12 cellular contexts compared by ENCODE assay signal in genomic region chr14:54570651-54571415, GRCh38. TPM values are rescaled to one million over a fixed set of nuclear protein-coding genes. Genes with fewer than 3 reads are reported as not detected.
A peak's percentile ranks its signal among the peaks of the same experiment; 100 is the strongest.
DNase-seq lines count a peak whose midpoint lies in the region; ATAC-seq, FAIRE-seq and TF ChIP-seq lines count a peak whose summit lies in the region.
"Had no signal": no experiment of that assay in that cellular context is flagged by ENCODE, and none has a peak within 500 bp of the region (broad histone marks: within the 10 kb centered on the region; RNA-seq: fewer than 3 reads in every experiment).

No MANE protein-coding gene starts in this region.

- H3K27ac ChIP-seq in small intestine (ENCODE audit: low read depth in 1 of 2, low read length in 1 of 2) (peak overlapping the region in 1 of 2 donors; percentile 21), upper lobe of left lung (no peak overlapping the region)
- H3K27ac ChIP-seq: right lobe of liver had no signal

- WGBS in small intestine, 3 donors: 66 to 74% (median 67%) methylated on average over 5 of the region's 5 CpGs
- WGBS in upper lobe of left lung, 2 donors: 80% methylated on average over 5 of the region's 5 CpGs

- FAIRE-seq in small intestine (lab: Jason Lieb, UNC): no peak

- no peak for TF ChIP-seq CTCF in upper lobe of left lung (IDR thresholded peaks at IDR 0.05)

- no peak for TF ChIP-seq EP300 in upper lobe of left lung (IDR thresholded peaks at IDR 0.05)

- H3K4me1 ChIP-seq in small intestine (ENCODE audit: control insufficient read depth in 2 of 2, insufficient read depth in 1 of 2, low read depth in 1 of 2, low read length in 1 of 2) (no peaks in the 10 kb centered on the region), upper lobe of left lung (peaks cover 10 to 22% (median 17%) of the 10 kb centered on the region in 4 donors)

- DNase-seq in ELR (ENCODE audit: low read depth) (peak; percentile 96), SW 1271 (lab: John Stamatoyannopoulos, UW) (peak; percentile 53 to 83), fibroblast of peridontal ligament (ENCODE audit: extremely low read depth) (peak; percentile 93), small intestine (peak; percentile 7), upper lobe of left lung (no peak), NCI-H146 treated with DMSO at 0.1 percent for 48 hours (lab: John Stamatoyannopoulos, UW; ENCODE audit: unreplicated experiment) (no peak), DMS79 treated with DMSO at 0.1 percent for 48 hours (lab: John Stamatoyannopoulos, UW) (no peak)
- DNase-seq: effector memory CD8-positive, alpha-beta T cell; H7; NCI-H1092 treated with DMSO at 0.1 percent for 48 hours; right lobe of liver had no signal

- no peak for TF ChIP-seq POLR2A in upper lobe of left lung (IDR thresholded peaks at IDR 0.05)

- H3K4me3 ChIP-seq in small intestine (ENCODE audit: low read depth in 1 of 2, low read length in 2 of 2) (no peak overlapping the region), upper lobe of left lung (no peak overlapping the region)
- H3K4me3 ChIP-seq: right lobe of liver had no signal

- H3K9me3 ChIP-seq in small intestine (ENCODE audit: control insufficient read depth, low read depth) (peaks cover 2% of the 10 kb centered on the region), upper lobe of left lung (peaks cover 0 to 10% (median 5%) of the 10 kb centered on the region in 4 donors)

- ATAC-seq in upper lobe of left lung (ENCODE audit: low FRiP score in 2 of 2) (no peak), HG02798 (IDR thresholded peaks at IDR 0.05; ENCODE audit: poor library complexity, unreplicated experiment) (no peak)
- ATAC-seq: effector memory CD8-positive, alpha-beta T cell had no signal

- H3K27me3 ChIP-seq in small intestine (ENCODE audit: control insufficient read depth in 2 of 2, insufficient read depth in 2 of 2, low read length in 2 of 2) (no peaks in the 10 kb centered on the region), upper lobe of left lung (peaks cover 0 to 9% (median 0%) of the 10 kb centered on the region in 4 donors)
- H3K27me3 ChIP-seq: right lobe of liver had no signal

- H3K36me3 ChIP-seq in small intestine (ENCODE audit: control insufficient read depth in 2 of 2, insufficient read depth in 2 of 2, low read length in 2 of 2): no peaks in the 10 kb centered on the region
- H3K36me3 ChIP-seq in upper lobe of left lung: no peaks in the 10 kb centered on the region
- H3K36me3 ChIP-seq: right lobe of liver had no signal

RNA-seq across cellular contexts. Expression of gene SAMD4A, which starts 3.9 kb away (rescaled TPM):
- polyA plus RNA-seq in small intestine: 1 to 10 TPM; 2.7 to 3.6 (median 3.5) TPM
- 10 to 100 TPM; 26.0 to 68.3 (median 37.0) TPM for total RNA-seq in upper lobe of left lung

Comparison
In these comparisons a context has a peak if more than half of its experiments do, and no peak if none do; other contexts are left out.
1. DNase-seq: peak in ELR (single experiment), SW 1271 (2 of 2), fibroblast of peridontal ligament (single experiment) and small intestine (single experiment); none in upper lobe of left lung (0 of 2), NCI-H146 treated with DMSO at 0.1 percent for 48 hours (single experiment) and DMS79 treated with DMSO at 0.1 percent for 48 hours (single experiment).